In genomic region chr4:119209077-119209476, GRCh38 we compare ENCODE assay signal across 8 cellular contexts. TPM values are rescaled to one million over a fixed set of nuclear protein-coding genes. Genes with fewer than 3 reads are reported as not detected.
DNase-seq lines count a peak whose midpoint lies in the region; ATAC-seq and TF ChIP-seq lines count a peak whose summit lies in the region.

No MANE protein-coding gene starts in this region.

- H3K27ac Mint-ChIP-seq in chondrocyte (ENCODE audit: unreplicated experiment), result peak overlapping the region; percentile 61

- TF ChIP-seq CTCF in chondrocyte (IDR thresholded peaks at IDR 0.05), result no peak
- TF ChIP-seq CTCF in omental fat pad (IDR thresholded peaks at IDR 0.05), result no peak

- no peaks in the 10 kb centered on the region for H3K27me3 Mint-ChIP-seq in chondrocyte (ENCODE audit: low read depth)

- H3K4me1 Mint-ChIP-seq in chondrocyte (ENCODE audit: low read depth), result peaks cover 30% of the 10 kb centered on the region

- DNase-seq in OCI-M1 (lab: John Stamatoyannopoulos, UW) (peak; percentile 74), chondrocyte (ENCODE audit: low spot score) (no peak), NCI-H1105 (lab: John Stamatoyannopoulos, UW) (no peak), omental fat pad (ENCODE audit: low spot score) (no peak)
- DNase-seq in stimulated activated CD4-positive, alpha-beta T cell treated with anti-CD3 and anti-CD28 coated beads, Interleukin-1b, Interleukin-23, amount 100 ng/mL, for 48 hours, result peak; percentile 57

- no peaks in the 10 kb centered on the region for H3K36me3 Mint-ChIP-seq in chondrocyte (ENCODE audit: low read depth)

- no peak overlapping the region for H3K4me3 Mint-ChIP-seq in chondrocyte (ENCODE audit: unreplicated experiment)

- no peaks in the 10 kb centered on the region for H3K9me3 Mint-ChIP-seq in chondrocyte (ENCODE audit: low read depth)

- peak; percentile 26 for ATAC-seq in GM18868 (IDR thresholded peaks at IDR 0.05; ENCODE audit: unreplicated experiment)
- no peak for ATAC-seq in HG02759 (IDR thresholded peaks at IDR 0.05; ENCODE audit: unreplicated experiment)
- ATAC-seq in HG02981 (IDR thresholded peaks at IDR 0.05; ENCODE audit: unreplicated experiment), result no peak
- ATAC-seq in omental fat pad (ENCODE audit: low FRiP score), result no peak

RNA-seq across cellular contexts. Expression of gene USP53, which starts 3.4 kb away (rescaled TPM):
- 20.0 to 22.3 TPM (median 20.0 TPM) in 3 replicates for total RNA-seq in chondrocyte
- 100 to 1,000 TPM in 2 of 4 donors, 10 to 100 TPM in 2; 55.5 to 143 (median 105) TPM for total RNA-seq in omental fat pad

Comparison
In these comparisons a context has a peak if more than half of its experiments do, and no peak if none do; other contexts are left out.
1. DNase-seq: peak in OCI-M1 (single experiment) and stimulated activated CD4-positive, alpha-beta T cell treated with anti-CD3 and anti-CD28 coated beads, Interleukin-1b, Interleukin-23, amount 100 ng/mL, for 48 hours (single experiment); none in chondrocyte (single experiment), NCI-H1105 (single experiment) and omental fat pad (single experiment).